In the genomic region with DNA sequence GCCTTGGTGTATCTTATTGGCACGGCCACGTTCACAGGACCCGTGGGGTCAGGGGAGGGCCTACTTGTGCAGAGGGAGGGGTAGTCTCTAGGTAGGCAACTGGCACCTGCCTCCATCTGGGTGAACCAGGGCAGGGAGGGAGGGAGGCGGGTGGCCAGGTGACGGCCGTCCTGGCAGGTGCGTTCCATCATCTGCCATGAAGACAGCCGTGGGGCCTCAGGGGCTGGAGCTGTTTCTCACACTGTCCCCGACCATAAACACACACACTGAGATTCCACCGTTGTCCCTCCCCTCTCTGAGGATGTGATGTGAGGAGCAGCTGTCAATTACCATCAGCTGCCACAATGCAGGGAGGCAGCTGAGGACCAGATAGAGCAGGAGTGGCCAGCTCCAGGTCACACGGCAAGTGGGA, we compare ENCODE assay signal across 11 cellular contexts. TPM values are rescaled to one million over a fixed set of nuclear protein-coding genes. Genes with fewer than 3 reads are reported as not detected.
DNase-seq lines count a peak whose midpoint lies in the region; ATAC-seq, FAIRE-seq and TF ChIP-seq lines count a peak whose summit lies in the region.
"Had no signal": no experiment of that assay in that cellular context is flagged by ENCODE, and none has a peak within 500 bp of the region (broad histone marks: within the 10 kb centered on the region; RNA-seq: fewer than 3 reads in every experiment).

No MANE protein-coding gene starts in this region.

- H3K27ac ChIP-seq in heart right ventricle: peak overlapping the region; percentile 66 to 87 (median 82)

- peak overlapping the region; percentile 87 to 99 (median 92) for H3K27ac Mint-ChIP-seq in brain
- H3K27ac Mint-ChIP-seq in naive thymus-derived CD8-positive, alpha-beta T cell: peak overlapping the region in 8 of 10 donors; percentile 57 to 83 (median 75)

- DNase-seq in heart right ventricle (no peak), Right ventricle myocardium superior (no peak), urothelium cell line (ENCODE audit: low spot score) (no peak), activated T-cell treated with anti-CD3 and anti-CD28 coated beads for 4 hours (no peak)
- DNase-seq in naive thymus-derived CD8-positive, alpha-beta T cell: no peak
- DNase-seq: amniotic stem cell, HCEC 1CT had no signal

- POLR2A ChIA-PET in naive thymus-derived CD8-positive, alpha-beta T cell (lab: Charles Lee): interaction anchor here (1.0 kb wide), 1 partner anchor 118 kb away, joined by 3 read pairs; no protein-coding TSS in a partner anchor

- H3K4me1 Mint-ChIP-seq in brain: peaks cover 99% of the 10 kb centered on the region
- peaks cover 38 to 89% (median 73%) of the 10 kb centered on the region in 4 donors for H3K4me1 Mint-ChIP-seq in naive thymus-derived CD8-positive, alpha-beta T cell

- 38 to 46% methylated on average over 11 of the region's 11 CpGs for WGBS in heart right ventricle, 2 donors

- H3K4me3 Mint-ChIP-seq in brain: peak overlapping the region in 2 of 5 experiments; percentile 20 to 73
- peak overlapping the region in 4 of 10 donors; percentile 39 to 64 (median 44) for H3K4me3 Mint-ChIP-seq in naive thymus-derived CD8-positive, alpha-beta T cell

- peaks cover 74 to 99% (median 98%) of the 10 kb centered on the region in 9 donors for H3K4me1 ChIP-seq in heart right ventricle

- H3K36me3 ChIP-seq in heart right ventricle: no peaks in the 10 kb centered on the region

- H3K9me3 Mint-ChIP-seq in brain: no peaks in the 10 kb centered on the region
- no peaks in the 10 kb centered on the region for H3K9me3 Mint-ChIP-seq in naive thymus-derived CD8-positive, alpha-beta T cell

- intact Hi-C loops in heart right ventricle (cut with DNase I): no loop called here
- intact Hi-C loops in Right ventricle myocardium superior (cut with DNase I): no loop called here

- ATAC-seq in heart right ventricle (no peak), Right ventricle myocardium superior (ENCODE audit: poor library complexity) (no peak), HG02852 (IDR thresholded peaks at IDR 0.05; ENCODE audit: unreplicated experiment) (no peak), HG03039 (IDR thresholded peaks at IDR 0.05; ENCODE audit: unreplicated experiment) (no peak)
- ATAC-seq in naive thymus-derived CD8-positive, alpha-beta T cell: no peak

- H3K9me3 ChIP-seq in heart right ventricle: no peaks in the 10 kb centered on the region

- peaks cover 3% of the 10 kb centered on the region for H3K36me3 Mint-ChIP-seq in brain
- no peaks in the 10 kb centered on the region for H3K36me3 Mint-ChIP-seq in naive thymus-derived CD8-positive, alpha-beta T cell

- peak overlapping the region in 1 of 10 donors; percentile 9 for H3K4me3 ChIP-seq in heart right ventricle

- H3K27me3 ChIP-seq in heart right ventricle: no peaks in the 10 kb centered on the region

- H3K27me3 Mint-ChIP-seq in brain: peaks cover 3% of the 10 kb centered on the region
- H3K27me3 Mint-ChIP-seq in naive thymus-derived CD8-positive, alpha-beta T cell: no peaks in the 10 kb centered on the region

- TF ChIP-seq CTCF in heart right ventricle (IDR thresholded peaks at IDR 0.05): no peak
- no peak for TF ChIP-seq CTCF in brain (conservative IDR thresholded peaks at IDR 0.05)

- peak; percentile 42 for FAIRE-seq in urothelium cell line (lab: Jason Lieb, UNC)
- FAIRE-seq: GM12892 had no signal

RNA-seq across cellular contexts. Expression of a gene that starts 32.8 kb away (rescaled TPM):
- total RNA-seq in heart right ventricle (10 to 100 TPM; 40.4 to 61.5 (median 50.8) TPM), Right ventricle myocardium superior (44.8 TPM)
- polyA plus RNA-seq in heart right ventricle (10 to 100 TPM; 24.2 to 26.8 TPM), brain (ENCODE audit: insufficient read depth, low read depth, low replicate concordance) (90.5 TPM)
- 10 to 100 TPM; 11.2 to 11.6 TPM for total RNA-seq in naive thymus-derived CD8-positive, alpha-beta T cell
- 1 to 10 TPM; 1.4 to 2.7 (median 2.6) TPM for polyA plus RNA-seq in naive thymus-derived CD8-positive, alpha-beta T cell
